In genomic region chr2:173965372-173966025, GRCh38 we compare ENCODE assay signal across 1 cellular context.
TF ChIP-seq lines count a peak whose summit lies in the region.

Gene SP3 (minus strand): TSS chr2:173965373. CDS start chr2:173965171, 202 bp downstream.

TF ChIP-seq in HepG2, 621 proteins besides CTCF, POLR2A, EP300 and RAD21 (continued from another document and continues in another):
- TF ChIP-seq ZNF747 (CRISPR knock-in tag; IDR thresholded peaks at IDR 0.05; ENCODE audit: borderline replicate concordance) (peak; percentile 91; the same call in 1 of the 2 replicates), PHF21A (CRISPR knock-in tag; IDR thresholded peaks at IDR 0.05) (peak; percentile 57; the same call in 1 of the 2 replicates), RFXAP (CRISPR knock-in tag; IDR thresholded peaks at IDR 0.05; ENCODE audit: borderline replicate concordance) (peak; percentile 81; the same call in 1 of the 2 replicates), NAIF1 (CRISPR knock-in tag; IDR thresholded peaks at IDR 0.05; ENCODE audit: borderline replicate concordance) (peak; percentile 53; the same call in 1 of the 2 replicates), HNRNPUL1 (IDR thresholded peaks at IDR 0.05; ENCODE audit: low read depth, low read length) (no peak; the same call in 1 of the 2 replicates), CCAR2 (optimal IDR thresholded peaks at IDR 0.05; ENCODE audit: low read depth, low read length) (no peak), NFAT5 (CRISPR knock-in tag; IDR thresholded peaks at IDR 0.05) (no peak), STAT6 (CRISPR knock-in tag; IDR thresholded peaks at IDR 0.05; ENCODE audit: borderline replicate concordance) (peak; percentile 71; the same call in 1 of the 2 replicates), ZNF484 (CRISPR knock-in tag; IDR thresholded peaks at IDR 0.05; ENCODE audit: borderline replicate concordance, low read depth) (no peak), NR2C2 (CRISPR knock-in tag; IDR thresholded peaks at IDR 0.05; ENCODE audit: borderline replicate concordance) (peak; percentile 64), AGO1 (IDR thresholded peaks at IDR 0.05; ENCODE audit: low read depth, low read length, poor library complexity, severe bottlenecking) (peak; percentile 93), ZNF879 (CRISPR knock-in tag; IDR thresholded peaks at IDR 0.05) (0 out of 2 replicates have a peak, but pooled peaks have one; percentile 59), HOXA5 (CRISPR knock-in tag; IDR thresholded peaks at IDR 0.05) (peak; percentile 94), MYPOP (CRISPR knock-in tag; IDR thresholded peaks at IDR 0.05) (peak; percentile 85; the same call in 1 of the 2 replicates), ZNF768 (CRISPR knock-in tag; IDR thresholded peaks at IDR 0.05) (peak; percentile 79; the same call in 1 of the 2 replicates), ZNF382 (CRISPR knock-in tag; IDR thresholded peaks at IDR 0.05; ENCODE audit: borderline replicate concordance) (no peak), FOXP4 (CRISPR knock-in tag; IDR thresholded peaks at IDR 0.05) (no peak; the same call in 1 of the 2 replicates), ZNF574 (CRISPR knock-in tag; IDR thresholded peaks at IDR 0.05) (peak; percentile 73), SMAD9 (CRISPR knock-in tag; IDR thresholded peaks at IDR 0.05) (no peak), MAFK (conservative IDR thresholded peaks at IDR 0.05 in 1 of 2, IDR thresholded peaks at IDR 0.05 in 1 of 2; ENCODE audit: low read length in 2 of 2) (no peak), SOX5 (CRISPR knock-in tag; IDR thresholded peaks at IDR 0.05; ENCODE audit: borderline replicate concordance) (peak; percentile 12; the same call in 1 of the 2 replicates), TFDP1 (CRISPR knock-in tag; IDR thresholded peaks at IDR 0.05; ENCODE audit: borderline replicate concordance) (no peak), ZFP1 (CRISPR knock-in tag; IDR thresholded peaks at IDR 0.05) (peak; percentile 59; the same call in 1 of the 2 replicates), PHB2 (IDR thresholded peaks at IDR 0.05; ENCODE audit: partially characterized antibody) (no peak), BATF2 (CRISPR knock-in tag; IDR thresholded peaks at IDR 0.05) (peak; percentile 19; the same call in 1 of the 2 replicates), ZBTB44 (CRISPR knock-in tag; IDR thresholded peaks at IDR 0.05) (0 out of 2 replicates have a peak, but pooled peaks have one; percentile 44), ZNF20 (CRISPR knock-in tag; IDR thresholded peaks at IDR 0.05) (0 out of 2 replicates have a peak, but pooled peaks have one; percentile 83), FUBP1 (CRISPR knock-in tag; IDR thresholded peaks at IDR 0.05; ENCODE audit: borderline replicate concordance) (no peak), CBX2 (IDR thresholded peaks at IDR 0.05; ENCODE audit: low read depth, low read length) (no peak), CBX2 (CRISPR knock-in tag; IDR thresholded peaks at IDR 0.05; ENCODE audit: low read depth) (0 out of 2 replicates have a peak, but pooled peaks have one; percentile 72), ARID3A (IDR thresholded peaks at IDR 0.05; ENCODE audit: low read depth, low read length) (no peak), CENPBD1 (CRISPR knock-in tag; IDR thresholded peaks at IDR 0.05; ENCODE audit: borderline replicate concordance, low read depth) (no peak)
